25 cellular contexts compared by ENCODE assay signal in genomic region chr1:2067393-2067792, GRCh38. TPM values are rescaled to one million over a fixed set of nuclear protein-coding genes. Genes with fewer than 3 reads are reported as not detected.
DNase-seq lines count a peak whose midpoint lies in the region; ATAC-seq and TF ChIP-seq lines count a peak whose summit lies in the region.
"Had no signal": no experiment of that assay in that cellular context is flagged by ENCODE, and none has a peak within 500 bp of the region (broad histone marks: within the 10 kb centered on the region; RNA-seq: fewer than 3 reads in every experiment).

No MANE protein-coding gene starts in this region.

- WGBS in IMR-90 (ENCODE audit: extremely low coverage in 2 of 2, insufficient read length in 1 of 2), 2 experiments, result 77% methylated on average over 10 of the region's 21 CpGs; no CpG with 5 or more reads in 1 of the 2 experiments

- intact Hi-C loops in Right ventricle myocardium inferior (cut with DNase I), result no loop called here
- intact Hi-C loops in IMR-90 (cut with micrococcal nuclease), result no loop called here
- intact Hi-C loops in CD14-positive monocyte (cut with micrococcal nuclease), result loop anchor here in 1 of 2 donors (5.0 kb wide), 1 partner anchor 50 kb away; no protein-coding TSS in a partner anchor

- no peaks in the 10 kb centered on the region for H3K4me1 ChIP-seq in right atrium auricular region
- no peaks in the 10 kb centered on the region for H3K4me1 ChIP-seq in BE2C
- H3K4me1 ChIP-seq in IMR-90 (ENCODE audit: control insufficient read depth, insufficient read depth, low read length), result no peaks in the 10 kb centered on the region
- H3K4me1 ChIP-seq: A549 had no signal

- CTCF ChIA-PET in IMR-90 (lab: Yijun Ruan, JAX), result no interaction called here

- H3K79me1 ChIP-seq in IMR-90 (ENCODE audit: low read depth in 1 of 2, low read length in 2 of 2), result no peaks in the 10 kb centered on the region

- H3K27ac Mint-ChIP-seq in nephron progenitor cell, result peak overlapping the region; percentile 30
- no peak overlapping the region for H3K27ac Mint-ChIP-seq in CD14-positive monocyte
- H3K27ac Mint-ChIP-seq: CD4-positive, CD25-positive, alpha-beta regulatory T cell had no signal

- ATAC-seq in Right ventricle myocardium inferior (no peak), IMR-90 (ENCODE audit: low read depth) (no peak), HG02642 (IDR thresholded peaks at IDR 0.05; ENCODE audit: poor library complexity, unreplicated experiment) (no peak)
- ATAC-seq: A549, GM12878 had no signal

- H2BK20ac ChIP-seq in IMR-90 (ENCODE audit: low read depth, low read length), result no peak overlapping the region

- dilution Hi-C loops in IMR-90 (cut with HindIII; ENCODE audit: low sequenced_read_pairs, unreplicated experiment), result no loop called here

- H3K36me3 ChIP-seq in right atrium auricular region (no peaks in the 10 kb centered on the region), BE2C (no peaks in the 10 kb centered on the region), IMR-90 (ENCODE audit: control insufficient read depth, insufficient read depth, low read length) (no peaks in the 10 kb centered on the region)

- H3K4me1 Mint-ChIP-seq in nephron progenitor cell (peaks cover 10% of the 10 kb centered on the region), CD14-positive monocyte (no peaks in the 10 kb centered on the region)

- TF ChIP-seq CTCF in right atrium auricular region (IDR thresholded peaks at IDR 0.05) (no peak), BE2C (IDR thresholded peaks at IDR 0.05; ENCODE audit: low read depth, low read length) (no peak), IMR-90 (conservative IDR thresholded peaks at IDR 0.05; ENCODE audit: low read depth, low read length) (no peak), nephron progenitor cell (IDR thresholded peaks at IDR 0.05) (no peak), CD14-positive monocyte (IDR thresholded peaks at IDR 0.05) (no peak)

- H3K36me3 Mint-ChIP-seq in nephron progenitor cell (ENCODE audit: low read depth) (peaks cover 45% of the 10 kb centered on the region), CD14-positive monocyte (no peaks in the 10 kb centered on the region)

- TF ChIP-seq RAD21 in IMR-90 (IDR thresholded peaks at IDR 0.05; ENCODE audit: low read length), result no peak

- POLR2A ChIA-PET in IMR-90 (lab: Charles Lee; ENCODE audit: unreplicated experiment), result no interaction called here

- H3K9me3 Mint-ChIP-seq in nephron progenitor cell (peaks cover 39% of the 10 kb centered on the region), CD14-positive monocyte (peaks cover 0 to 15% (median 7%) of the 10 kb centered on the region in 7 donors)

- no peaks in the 10 kb centered on the region for H3K9me3 ChIP-seq in right atrium auricular region
- H3K9me3 ChIP-seq in BE2C, result no peaks in the 10 kb centered on the region
- no peaks in the 10 kb centered on the region; the same call in 1 of the 2 replicates for H3K9me3 ChIP-seq in IMR-90 (ENCODE audit: control insufficient read depth, insufficient read depth, low read length)

- no peak overlapping the region for H3K4ac ChIP-seq in IMR-90 (ENCODE audit: low read depth, low read length)

- H3K4me3 Mint-ChIP-seq in nephron progenitor cell, result no peak overlapping the region
- no peak overlapping the region for H3K4me3 Mint-ChIP-seq in CD14-positive monocyte
- H3K4me3 Mint-ChIP-seq: CD4-positive, CD25-positive, alpha-beta regulatory T cell had no signal

- no peak overlapping the region for H4K5ac ChIP-seq in IMR-90 (ENCODE audit: low read depth, low read length)

- no peak overlapping the region for H3K18ac ChIP-seq in IMR-90 (ENCODE audit: low read depth, low read length)

- no peak overlapping the region for H2BK15ac ChIP-seq in IMR-90 (ENCODE audit: low read depth, low read length)

- no peaks in the 10 kb centered on the region for H3K9me1 ChIP-seq in IMR-90 (ENCODE audit: insufficient read depth, low read length)

- H3K14ac ChIP-seq in IMR-90 (replicated peaks; ENCODE audit: low read depth, low read length), result no peak overlapping the region

- no peaks in the 10 kb centered on the region for H3K27me3 ChIP-seq in right atrium auricular region
- peaks cover 48% of the 10 kb centered on the region for H3K27me3 ChIP-seq in BE2C
- peaks cover 14% of the 10 kb centered on the region for H3K27me3 ChIP-seq in IMR-90 (ENCODE audit: control insufficient read depth, insufficient read depth, low read length)

- H2AK5ac ChIP-seq in IMR-90 (ENCODE audit: low read depth, low read length), result no peak overlapping the region

- H3K27me3 Mint-ChIP-seq in nephron progenitor cell (ENCODE audit: low read depth, poor library complexity) (peaks cover 2% of the 10 kb centered on the region), CD14-positive monocyte (ENCODE audit: low read depth in 3 of 3) (peaks cover 0 to 4% (median 0%) of the 10 kb centered on the region in 3 donors)
- H3K27me3 Mint-ChIP-seq: CD4-positive, alpha-beta memory T cell; CD4-positive, CD25-positive, alpha-beta regulatory T cell; CD8-positive, alpha-beta memory T cell had no signal

- no peak overlapping the region for H3K4me2 ChIP-seq in IMR-90 (ENCODE audit: low read depth, low read length)
- H3K4me2 ChIP-seq: A549 had no signal

- DNase-seq in Right ventricle myocardium inferior (ENCODE audit: missing footprints), result peak; percentile 21
- DNase-seq in right atrium auricular region (ENCODE audit: low spot score), result no peak
- peak; percentile 4 for DNase-seq in BE2C
- DNase-seq in IMR-90, result no peak
- no peak for DNase-seq in nephron progenitor cell
- no peak for DNase-seq in CD14-positive monocyte (ENCODE audit: low spot score)
- DNase-seq in CD1c-positive myeloid dendritic cell (ENCODE audit: extremely low spot score), result no peak
- DNase-seq: C1 segment of cervical spinal cord; CD4-positive, alpha-beta memory T cell; CD4-positive, CD25-positive, alpha-beta regulatory T cell; CD8-positive, alpha-beta memory T cell; COR-L47; DMS 273 treated with DMSO at 0.1 percent for 48 hours; DMS153; DMS53; DMS79; DND-41; EL; GDM1 had no signal

- no TSS peak for BruUV-seq in IMR-90 (replicated peaks; lab: Mats Ljungman, UMichigan)

- in situ Hi-C loops in IMR-90 (cut with MboI; ENCODE audit: low sequenced_read_pairs), result no loop called here

- H2AFZ ChIP-seq in IMR-90 (replicated peaks; ENCODE audit: low read length, poor library complexity), result no peak overlapping the region

- no peak overlapping the region for H4K91ac ChIP-seq in IMR-90 (ENCODE audit: insufficient read depth, low read depth, low read length)

- TF ChIP-seq POLR2A in IMR-90 (IDR thresholded peaks at IDR 0.05; ENCODE audit: low read depth, low read length), result no peak

- H4K8ac ChIP-seq in IMR-90 (ENCODE audit: low read depth in 2 of 2, low read length in 2 of 2), result no peak overlapping the region

- H3K9ac ChIP-seq in IMR-90 (ENCODE audit: low read depth, low read length), result no peak overlapping the region

- peak overlapping the region; percentile 7 for H2AK9ac ChIP-seq in IMR-90 (replicated peaks; ENCODE audit: low read depth, low read length, poor library complexity)

- H3K27ac ChIP-seq in right atrium auricular region (no peak overlapping the region), IMR-90 (ENCODE audit: insufficient read depth, low read length) (no peak overlapping the region)
- H3K27ac ChIP-seq: 22Rv1, A549 had no signal

- H3K56ac ChIP-seq in IMR-90 (ENCODE audit: extremely low read depth, insufficient read depth, low read length), result no peak overlapping the region

- no peak overlapping the region for H2BK120ac ChIP-seq in IMR-90 (ENCODE audit: low read depth, low read length)

- H4K20me1 ChIP-seq in IMR-90 (ENCODE audit: insufficient read depth, low read length), result no peaks in the 10 kb centered on the region

- H3K4me3 ChIP-seq in right atrium auricular region, result no peak overlapping the region
- H3K4me3 ChIP-seq in BE2C (ENCODE audit: low read depth, low read length), result no peak overlapping the region
- H3K4me3 ChIP-seq in IMR-90 (ENCODE audit: insufficient read depth, low read depth, low read length), result no peak overlapping the region
- H3K4me3 ChIP-seq: A549, GM12878 had no signal

- no peak overlapping the region for H3K23ac ChIP-seq in IMR-90 (ENCODE audit: low read depth, low read length)

- no peak overlapping the region for H2BK5ac ChIP-seq in IMR-90 (ENCODE audit: low read depth, low read length, poor library complexity, severe bottlenecking)

TF ChIP-seq in IMR-90, 13 proteins besides CTCF, POLR2A, EP300 and RAD21 (continues in another document):
- TF ChIP-seq MAZ (IDR thresholded peaks at IDR 0.05; ENCODE audit: borderline replicate concordance, low read depth, low read length) (no peak), MAFK (IDR thresholded peaks at IDR 0.05; ENCODE audit: low read depth, low read length) (no peak), CEBPB (IDR thresholded peaks at IDR 0.05; ENCODE audit: low read depth, low read length) (no peak), BHLHE40 (IDR thresholded peaks at IDR 0.05; ENCODE audit: low read depth, low read length) (no peak), RFX5 (IDR thresholded peaks at IDR 0.05; ENCODE audit: low read depth, low read length) (no peak), SMC3 (IDR thresholded peaks at IDR 0.05; ENCODE audit: low read depth, low read length) (no peak), FOS (IDR thresholded peaks at IDR 0.05; ENCODE audit: low read depth, low read length) (no peak)
- TF ChIP-seq, protein P1, sequence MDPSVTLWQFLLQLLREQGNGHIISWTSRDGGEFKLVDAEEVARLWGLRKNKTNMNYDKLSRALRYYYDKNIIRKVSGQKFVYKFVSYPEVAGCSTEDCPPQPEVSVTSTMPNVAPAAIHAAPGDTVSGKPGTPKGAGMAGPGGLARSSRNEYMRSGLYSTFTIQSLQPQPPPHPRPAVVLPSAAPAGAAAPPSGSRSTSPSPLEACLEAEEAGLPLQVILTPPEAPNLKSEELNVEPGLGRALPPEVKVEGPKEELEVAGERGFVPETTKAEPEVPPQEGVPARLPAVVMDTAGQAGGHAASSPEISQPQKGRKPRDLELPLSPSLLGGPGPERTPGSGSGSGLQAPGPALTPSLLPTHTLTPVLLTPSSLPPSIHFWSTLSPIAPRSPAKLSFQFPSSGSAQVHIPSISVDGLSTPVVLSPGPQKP (IDR thresholded peaks at IDR 0.05; ENCODE audit: borderline replicate concordance, low read depth, low read length), result no peak

RNA-seq across cellular contexts. Expression of gene PRKCZ, which starts 17.2 kb away (rescaled TPM):
- total RNA-seq in Right ventricle myocardium inferior (16.4 TPM), right atrium auricular region (10 to 100 TPM; 15.3 to 16.4 TPM), IMR-90 (2012; rRNA removed) (2.0 and 2.8 TPM in 2 replicates)
- polyA plus RNA-seq in BE2C (2012; ENCODE audit: insufficient read depth, insufficient read length, low read depth), result 22.6 TPM
- polyA plus RNA-seq in IMR-90 (2012; rRNA removed) (3.5 and 4.4 TPM in 2 replicates), CD14-positive monocyte (1 to 10 TPM in 1 of 2 donors, under 1 TPM in 1; 0.74 to 1.4 TPM)
- 3.8 and 4.0 TPM in 2 replicates for polyA plus RNA-seq in IMR-90 (2012; cell fraction: cytosol; rRNA removed)
- polyA plus RNA-seq in IMR-90 (2012; cell fraction: nucleus; rRNA removed; ENCODE audit: low replicate concordance), result 5.9 and 7.4 TPM in 2 replicates

RNA-seq across cellular contexts. Expression of gene GABRD, which starts 48.2 kb away (rescaled TPM):
- 0.49 TPM for total RNA-seq in Right ventricle myocardium inferior
- not detected for total RNA-seq in right atrium auricular region
- not detected for polyA plus RNA-seq in BE2C (2012; ENCODE audit: insufficient read depth, insufficient read length, low read depth)
- total RNA-seq in IMR-90 (2012; rRNA removed), result not detected in 2 replicates
- not detected in 2 replicates for polyA plus RNA-seq in IMR-90 (2012; rRNA removed)
- polyA plus RNA-seq in IMR-90 (2012; cell fraction: cytosol; rRNA removed), result not detected in 2 replicates
- not detected in 2 replicates for polyA plus RNA-seq in IMR-90 (2012; cell fraction: nucleus; rRNA removed; ENCODE audit: low replicate concordance)
- polyA plus RNA-seq in CD14-positive monocyte, result not detected
- total RNA-seq: CD4-positive, alpha-beta memory T cell; CD8-positive, alpha-beta memory T cell; Daoy; GM12878 had no signal
- polyA plus RNA-seq: BJ; CD4-positive, alpha-beta memory T cell; CD4-positive, CD25-positive, alpha-beta regulatory T cell; CD8-positive, alpha-beta memory T cell; GM12878 had no signal

Comparison
In these comparisons a context has a peak if more than half of its experiments do, and no peak if none do; other contexts are left out.
1. DNase-seq: peak in Right ventricle myocardium inferior (single experiment) and BE2C (single experiment); none in right atrium auricular region (single experiment), IMR-90 (single experiment), nephron progenitor cell (single experiment), CD14-positive monocyte (single experiment) and CD1c-positive myeloid dendritic cell (single experiment).